In genomic region chr4:1288786-1289185, GRCh38 we compare ENCODE assay signal across 8 cellular contexts. TPM values are rescaled to one million over a fixed set of nuclear protein-coding genes. Genes with fewer than 3 reads are reported as not detected.
DNase-seq lines count a peak whose midpoint lies in the region; ATAC-seq, FAIRE-seq and TF ChIP-seq lines count a peak whose summit lies in the region.

No MANE protein-coding gene starts in this region.

- H3K9me3 ChIP-seq in A549 (no peaks in the 10 kb centered on the region; the same call in 2 of the 3 replicates), mesodermal cell (ENCODE audit: control insufficient read depth, low read length) (peaks cover 18% of the 10 kb centered on the region)

- no peak for ATAC-seq in A549
- ATAC-seq in left lobe of liver = no peak

- H3K36me3 ChIP-seq in brain microvascular endothelial cell (replicated peaks) = no peaks in the 10 kb centered on the region
- H3K36me3 ChIP-seq in mesodermal cell (ENCODE audit: control insufficient read depth, insufficient read depth, low read length) = peaks cover 8% of the 10 kb centered on the region

- H3K4me3 ChIP-seq in A549 (peak overlapping the region; percentile 94), HL-60 (replicated peaks; ENCODE audit: insufficient read depth, low read length) (peak overlapping the region; percentile 93), brain microvascular endothelial cell (ENCODE audit: low read depth, low read length) (peak overlapping the region; percentile 75), mesodermal cell (ENCODE audit: extremely low read depth, insufficient read depth, low read length, poor library complexity, severe bottlenecking) (peak overlapping the region; percentile 90)

- TF ChIP-seq CTCF in A549 (IDR thresholded peaks at IDR 0.05) (no peak), HL-60 (IDR thresholded peaks at IDR 0.05; ENCODE audit: insufficient read depth, low read length) (no peak), brain microvascular endothelial cell (IDR thresholded peaks at IDR 0.05; ENCODE audit: low read depth, low read length, missing control alignments) (no peak)

- no peak for TF ChIP-seq RAD21 in A549 (conservative IDR thresholded peaks at IDR 0.05 in 1 of 2, IDR thresholded peaks at IDR 0.05 in 1 of 2)

- POLR2A ChIA-PET in A549 (lab: Yijun Ruan, JAX) = interaction anchor here (0.8 kb wide), 1 partner anchor 41 kb away, joined by 3 read pairs; no protein-coding TSS in a partner anchor

- CTCF ChIA-PET in A549 (lab: Yijun Ruan, JAX) = interaction anchor here (0.9 kb wide), 1 partner anchor 22 kb away, joined by 3 read pairs; no protein-coding TSS in a partner anchor

- H3K27ac ChIP-seq in A549 (peak overlapping the region; percentile 90 to 99), HL-60 (replicated peaks) (peak overlapping the region; percentile 84), brain microvascular endothelial cell (no peak overlapping the region), mesodermal cell (ENCODE audit: low read depth, low read length, severe bottlenecking) (peak overlapping the region; percentile 71)

- TF ChIP-seq POLR2A in A549 (IDR thresholded peaks at IDR 0.05; ENCODE audit: low read length) = no peak

- H3K4me2 ChIP-seq in A549 = peak overlapping the region; percentile 96

- in situ Hi-C loops in brain microvascular endothelial cell (cut with HindIII; ENCODE audit: low pct_ligation_motif_present, low sequenced_read_pairs) = no loop called here

- DNase-seq in A549 (ENCODE audit: low read depth in 1 of 2, low spot score in 1 of 2) = no peak
- DNase-seq in HL-60 (ENCODE audit: low read depth in 1 of 2, low spot score in 1 of 2) = no peak
- no peak for DNase-seq in brain microvascular endothelial cell
- no peak for DNase-seq in NCI-H1048 (lab: John Stamatoyannopoulos, UW)
- DNase-seq in NCI-H128 (lab: John Stamatoyannopoulos, UW; ENCODE audit: unreplicated experiment) = no peak
- no peak for DNase-seq in NCI-H2081 (lab: John Stamatoyannopoulos, UW)
- DNase-seq in left lobe of liver (ENCODE audit: low spot score) = no peak

- 76% methylated on average over 7 of the region's 7 CpGs for WGBS in A549 (ENCODE audit: missing lambda C conversion rate)
- 80 to 83% methylated on average over 1 to 2 of the region's 7 CpGs for WGBS in mesodermal cell (ENCODE audit: insufficient coverage in 2 of 2), 2 experiments

- FAIRE-seq in A549 (lab: Jason Lieb, UNC) = no peak

- no peak for TF ChIP-seq EP300 in A549 (IDR thresholded peaks at IDR 0.05)

- H3K4me1 ChIP-seq in A549 (peaks cover 14% of the 10 kb centered on the region; the same call in 2 of the 3 replicates), mesodermal cell (ENCODE audit: control insufficient read depth, insufficient read depth, low read length, poor library complexity, severe bottlenecking) (peaks cover 12% of the 10 kb centered on the region)

- H3K27me3 ChIP-seq in HL-60 (ENCODE audit: insufficient read depth, poor library complexity, severe bottlenecking) (no peaks in the 10 kb centered on the region), brain microvascular endothelial cell (replicated peaks) (no peaks in the 10 kb centered on the region)

TF ChIP-seq in A549, 52 proteins besides CTCF, POLR2A, EP300 and RAD21 (continues in another document):
- TF ChIP-seq NR3C1 (IDR thresholded peaks at IDR 0.05) (no peak), CHD4 (IDR thresholded peaks at IDR 0.05; ENCODE audit: borderline replicate concordance) (no peak), SREBF2 (IDR thresholded peaks at IDR 0.05) (no peak), TFCP2L1 (CRISPR knock-in tag; IDR thresholded peaks at IDR 0.05) (no peak), FOXS1 (CRISPR knock-in tag; IDR thresholded peaks at IDR 0.05) (no peak), SMC3 (IDR thresholded peaks at IDR 0.05) (no peak), USF2 (IDR thresholded peaks at IDR 0.05) (no peak), ZFP36 (IDR thresholded peaks at IDR 0.05; ENCODE audit: borderline replicate concordance, partially characterized antibody) (no peak), CBX2 (IDR thresholded peaks at IDR 0.05; ENCODE audit: borderline replicate concordance, low read depth) (no peak), PHF8 (IDR thresholded peaks at IDR 0.05; ENCODE audit: borderline replicate concordance, low read depth) (no peak), REST (IDR thresholded peaks at IDR 0.05) (no peak), ZNF302 (CRISPR knock-in tag; IDR thresholded peaks at IDR 0.05) (no peak), ZSCAN20 (CRISPR knock-in tag; IDR thresholded peaks at IDR 0.05) (no peak), RNF2 (IDR thresholded peaks at IDR 0.05; ENCODE audit: borderline replicate concordance, low read depth) (no peak), TP53 (CRISPR knock-in tag; IDR thresholded peaks at IDR 0.05) (no peak), BHLHE40 (IDR thresholded peaks at IDR 0.05; ENCODE audit: low read depth, low read length) (no peak), JUNB (IDR thresholded peaks at IDR 0.05) (no peak), HDAC2 (IDR thresholded peaks at IDR 0.05) (no peak), ATOH8 (CRISPR knock-in tag; IDR thresholded peaks at IDR 0.05; ENCODE audit: low read depth) (no peak)

RNA-seq across cellular contexts. Expression of gene MAEA, which starts 0.9 kb away (rescaled TPM):
- 42.4 and 46.1 TPM in 2 replicates for polyA plus RNA-seq in A549 (2011; rRNA removed)
- polyA plus RNA-seq in A549 (2012; cell fraction: cytosol; rRNA removed) = 109 and 110 TPM in 2 replicates
- 191 and 229 TPM in 2 replicates for polyA plus RNA-seq in A549 (2012; cell fraction: nucleus; rRNA removed)
- polyA plus RNA-seq in A549 (2017; fragmentation: RNase III; extraction: RNeasy Plus Mini Kit Qiagen cat#74134 plus additional on column Dnase treatment) = 58.4 to 67.1 TPM (median 58.5 TPM) in 3 replicates
- 22.2 and 31.8 TPM in 2 replicates for polyA minus RNA-seq in A549 (2011; rRNA and poly(A)+ RNA removed)
- polyA plus RNA-seq in mesodermal cell (2013, experiment 1 of 2) = 60.2 TPM
- polyA plus RNA-seq in mesodermal cell (2013, experiment 2 of 2) = 56.9 TPM
- total RNA-seq in left lobe of liver = 33.3 TPM

RNA-seq across cellular contexts. Expression of gene CTBP1, which starts 39.9 kb away (rescaled TPM):
- polyA plus RNA-seq in A549 (2011; rRNA removed) (39.3 and 43.1 TPM in 2 replicates), A549 (2017; fragmentation: RNase III; extraction: RNeasy Plus Mini Kit Qiagen cat#74134 plus additional on column Dnase treatment) (85.3 to 94.1 TPM (median 93.1 TPM) in 3 replicates)
- polyA plus RNA-seq in A549 (2012; cell fraction: cytosol; rRNA removed) = 193 and 300 TPM in 2 replicates
- 430 and 585 TPM in 2 replicates for polyA plus RNA-seq in A549 (2012; cell fraction: nucleus; rRNA removed)
- 64.1 and 89.8 TPM in 2 replicates for polyA minus RNA-seq in A549 (2011; rRNA and poly(A)+ RNA removed)
- 121 TPM for polyA plus RNA-seq in mesodermal cell (2013, experiment 1 of 2)
- 106 TPM for polyA plus RNA-seq in mesodermal cell (2013, experiment 2 of 2)
- total RNA-seq in left lobe of liver = 97.0 TPM

RNA-seq across cellular contexts. Expression of gene UVSSA, which starts 58.2 kb away (rescaled TPM):
- polyA plus RNA-seq in A549 (2011; rRNA removed) (6.3 and 6.9 TPM in 2 replicates), A549 (2017; fragmentation: RNase III; extraction: RNeasy Plus Mini Kit Qiagen cat#74134 plus additional on column Dnase treatment) (4.3 to 5.4 TPM (median 4.5 TPM) in 3 replicates)
- polyA plus RNA-seq in A549 (2012; cell fraction: cytosol; rRNA removed) = 6.8 and 7.9 TPM in 2 replicates
- polyA plus RNA-seq in A549 (2012; cell fraction: nucleus; rRNA removed) = 28.0 and 46.1 TPM in 2 replicates
- polyA minus RNA-seq in A549 (2011; rRNA and poly(A)+ RNA removed) = 4.3 and 6.2 TPM in 2 replicates
- 11.6 TPM for polyA plus RNA-seq in mesodermal cell (2013, experiment 1 of 2)
- 10.5 TPM for polyA plus RNA-seq in mesodermal cell (2013, experiment 2 of 2)
- 18.6 TPM for total RNA-seq in left lobe of liver
